In the genomic region with DNA sequence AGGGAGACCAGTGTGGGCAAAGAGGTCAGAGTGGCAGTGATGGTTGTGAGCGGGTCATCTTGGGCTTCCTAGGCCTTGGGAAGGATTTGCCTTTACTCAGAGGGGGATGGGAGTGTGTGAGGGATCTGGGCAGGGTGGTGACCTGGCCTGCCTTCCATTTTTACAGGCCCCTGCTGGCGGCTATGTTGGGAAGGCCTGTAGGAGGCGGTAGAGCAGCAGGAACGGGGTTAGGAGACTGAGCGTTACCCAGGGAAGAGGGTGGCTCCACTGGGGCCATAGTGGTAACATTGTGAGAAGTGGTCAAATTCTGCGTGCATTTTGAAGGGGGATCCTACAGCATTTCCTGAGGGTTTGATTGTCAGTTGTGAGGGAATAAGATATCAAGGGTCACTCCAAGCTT, we compare ENCODE assay signal across 16 cellular contexts.
DNase-seq lines count a peak whose midpoint lies in the region; ATAC-seq, FAIRE-seq and TF ChIP-seq lines count a peak whose summit lies in the region.
"Had no signal": no experiment of that assay in that cellular context is flagged by ENCODE, and none has a peak within 500 bp of the region (broad histone marks: within the 10 kb centered on the region; RNA-seq: fewer than 3 reads in every experiment).

No MANE protein-coding gene starts in this region.

- ATAC-seq in pancreas, result peak in 3 of 4 donors; percentile 20 to 65 (median 36)
- ATAC-seq: esophagus mucosa, left cardiac atrium had no signal

- H4K20me1 ChIP-seq in MM.1S (ENCODE audit: insufficient read depth, low read length), result no peaks in the 10 kb centered on the region

- no peaks in the 10 kb centered on the region for H3K79me2 ChIP-seq in MM.1S (ENCODE audit: low read length)

- TF ChIP-seq CTCF in GM12865 (IDR thresholded peaks at IDR 0.05; ENCODE audit: insufficient read depth, low read depth, low read length, missing control alignments) (peak; percentile 57), MM.1S (IDR thresholded peaks at IDR 0.05; ENCODE audit: low read length) (peak; percentile 20; the same call in 1 of the 2 replicates), pancreas (IDR thresholded peaks at IDR 0.05) (no peak)

- H3K4me1 ChIP-seq in MM.1S (ENCODE audit: low read length), result no peaks in the 10 kb centered on the region
- no peaks in the 10 kb centered on the region for H3K4me1 ChIP-seq in pancreas

- no peak for FAIRE-seq in pancreas (lab: Jason Lieb, UNC)
- FAIRE-seq: colon, GM18507 had no signal

- H3K27me3 ChIP-seq in MM.1S (replicated peaks; ENCODE audit: insufficient read depth, low read length) (no peaks in the 10 kb centered on the region), pancreas (no peaks in the 10 kb centered on the region)

- H3K27me3 Mint-ChIP-seq in dendritic cell treated with granulocyte-macrophage colony-stimulating factor and Interleukin-4, amounts not matched to agents 40 ng/mL and 50 ng/mL, for 4 days, result no peaks in the 10 kb centered on the region

- no peak overlapping the region for H3K4me3 Mint-ChIP-seq in dendritic cell treated with granulocyte-macrophage colony-stimulating factor and Interleukin-4, amounts not matched to agents 40 ng/mL and 50 ng/mL, for 4 days

- intact Hi-C loops in dendritic cell treated with granulocyte-macrophage colony-stimulating factor and Interleukin-4, amounts not matched to agents 40 ng/mL and 50 ng/mL, for 4 days (cut with micrococcal nuclease), result no loop called here
- intact Hi-C loops in pancreas (cut with DNase I), result no loop called here

- DNase-seq in GM12865 (ENCODE audit: low read depth), result peak; percentile 19
- no peak for DNase-seq in MM.1S
- peak in 1 of 6 donors; percentile 16 for DNase-seq in pancreas
- no peak for DNase-seq in NCI-H146 (lab: John Stamatoyannopoulos, UW)
- DNase-seq in AML-193 (lab: John Stamatoyannopoulos, UW), result no peak
- no peak for DNase-seq in 8988T
- DNase-seq: activated gamma-delta T cell; KBM-7; left cardiac atrium; NCI-H345; SK-N-SH; stimulated activated CD4-positive, alpha-beta T cell treated with anti-CD3 and anti-CD28 coated beads, Interleukin-12 subunit alpha, Interleukin-12 subunit beta, amount 100 ng/mL, for 4 hours had no signal

- H3K36me3 ChIP-seq in MM.1S (replicated peaks; ENCODE audit: insufficient read depth, low read length), result no peaks in the 10 kb centered on the region
- no peaks in the 10 kb centered on the region for H3K36me3 ChIP-seq in pancreas

- H3K4me2 ChIP-seq in MM.1S (ENCODE audit: low read depth, low read length), result no peak overlapping the region
- H3K4me2 ChIP-seq: SK-N-SH had no signal

- H2AFZ ChIP-seq in MM.1S (ENCODE audit: low read length), result no peak overlapping the region

- no peaks in the 10 kb centered on the region for H3F3A ChIP-seq in MM.1S (ENCODE audit: insufficient read depth, low read length)

- H3K9ac ChIP-seq in MM.1S (ENCODE audit: low read length), result no peak overlapping the region
- H3K9ac ChIP-seq: SK-N-SH had no signal

- H3K4me1 Mint-ChIP-seq in dendritic cell treated with granulocyte-macrophage colony-stimulating factor and Interleukin-4, amounts not matched to agents 40 ng/mL and 50 ng/mL, for 4 days (ENCODE audit: low read depth), result peaks cover 31% of the 10 kb centered on the region

- peak overlapping the region; percentile 51 for H3K27ac Mint-ChIP-seq in dendritic cell treated with granulocyte-macrophage colony-stimulating factor and Interleukin-4, amounts not matched to agents 40 ng/mL and 50 ng/mL, for 4 days

- H3K36me3 Mint-ChIP-seq in dendritic cell treated with granulocyte-macrophage colony-stimulating factor and Interleukin-4, amounts not matched to agents 40 ng/mL and 50 ng/mL, for 4 days (ENCODE audit: low read depth), result no peaks in the 10 kb centered on the region

- H3K9me3 Mint-ChIP-seq in dendritic cell treated with granulocyte-macrophage colony-stimulating factor and Interleukin-4, amounts not matched to agents 40 ng/mL and 50 ng/mL, for 4 days, result no peaks in the 10 kb centered on the region

- no peaks in the 10 kb centered on the region for H3K9me3 ChIP-seq in MM.1S (replicated peaks; ENCODE audit: insufficient read depth, low read length)
- no peaks in the 10 kb centered on the region for H3K9me3 ChIP-seq in pancreas
- H3K9me3 ChIP-seq: SK-N-SH had no signal

- H3K27ac ChIP-seq in MM.1S (ENCODE audit: low read length), result no peak overlapping the region
- no peak overlapping the region for H3K27ac ChIP-seq in pancreas

- 76 to 78% methylated on average over 6 of the region's 6 CpGs for WGBS in pancreas, 2 donors

- H3K9me2 ChIP-seq in MM.1S (replicated peaks; ENCODE audit: insufficient read depth, low read length), result no peaks in the 10 kb centered on the region
- H3K9me2 ChIP-seq: SK-N-SH had no signal

- H3K4me3 ChIP-seq in GM12865 (ENCODE audit: low read depth, low read length) (no peak overlapping the region), MM.1S (ENCODE audit: low read length) (no peak overlapping the region), pancreas (no peak overlapping the region)

Comparison
In these comparisons a context has a peak if more than half of its experiments do, and no peak if none do; other contexts are left out.
1. CTCF ChIP-seq: peak in GM12865 (single experiment) and MM.1S (single experiment); none in pancreas (0 of 4).